23 cellular contexts compared by ENCODE assay signal in the genomic region with DNA sequence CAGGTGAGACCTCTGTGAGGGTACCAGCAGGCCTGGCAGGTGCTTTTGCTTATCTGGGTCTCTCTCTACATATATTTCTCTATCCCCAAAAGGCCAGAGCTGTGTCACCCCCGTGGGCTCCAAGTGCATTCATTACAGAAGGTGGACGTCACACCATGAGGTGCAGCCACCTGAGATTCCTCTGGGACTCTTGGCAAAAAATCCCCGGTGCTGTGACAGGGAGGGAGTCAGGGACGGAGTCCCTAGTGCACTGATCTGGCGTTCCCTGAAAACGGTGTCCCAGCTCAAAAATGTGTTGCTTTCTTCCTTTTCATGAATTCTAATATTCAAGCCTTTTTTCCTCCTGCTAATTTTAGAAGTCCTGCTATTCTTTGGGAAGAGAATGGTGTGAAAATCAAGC.
"Had no signal": no experiment of that assay in that cellular context is flagged by ENCODE, and none has a peak within 500 bp of the region (broad histone marks: within the 10 kb centered on the region; RNA-seq: fewer than 3 reads in every experiment).

No MANE protein-coding gene starts in this region.

- H3K4me3 ChIP-seq: colonic mucosa, gastroesophageal sphincter, heart left ventricle, hepatocyte, lung, pancreas, right lobe of liver, thyroid gland had no signal

- H3K4me1 ChIP-seq: colonic mucosa, pancreas, right lobe of liver had no signal

- H3K9me3 ChIP-seq: colonic mucosa, gastroesophageal sphincter, heart left ventricle, neutrophil, pancreas, right lobe of liver, thyroid gland had no signal

- DNase-seq: colonic mucosa; effector CD8-positive, alpha-beta T cell; foreskin keratinocyte; heart left ventricle; kidney; natural killer cell; pancreas; stimulated activated CD4-positive, alpha-beta T cell treated with anti-CD3 and anti-CD28 coated beads, Interleukin-4, amount 100 ng/mL, for 4 hours; stimulated activated naive B cell treated with anti-CD40 and anti-IgM and Interleukin-4, amounts not matched to agents 10 μg/mL and 1 μg/mL and 100 μg/mL, for 72 hours; thyroid gland; trophoblast cell had no signal

- H3K27ac ChIP-seq: colonic mucosa, foreskin keratinocyte, heart left ventricle, hepatocyte, neutrophil, pancreas, right lobe of liver, thyroid gland had no signal

- H3K27me3 ChIP-seq: colonic mucosa, foreskin keratinocyte, gastroesophageal sphincter, heart left ventricle, hepatocyte, pancreas, right lobe of liver, thyroid gland had no signal

- H3K9me3 Mint-ChIP-seq: dendritic cell treated with granulocyte-macrophage colony-stimulating factor and Interleukin-4, amounts not matched to agents 40 ng/mL and 50 ng/mL, for 4 days; endodermal cell; natural killer cell; neural crest cell; stimulated activated naive B cell treated with anti-CD40 and anti-IgM and Interleukin-4, amounts not matched to agents 10 μg/mL and 1 μg/mL and 100 μg/mL, for 72 hours; stimulated activated naive CD8-positive, alpha-beta T cell treated with anti-CD3 and anti-CD28 coated beads, Interleukin-15, Interleukin-2, amounts not matched to agents 100 ng/mL and 50 ng/mL, for 24 hours had no signal

- ATAC-seq: esophagus mucosa; foreskin keratinocyte; gastroesophageal sphincter; heart left ventricle; left lobe of liver; natural killer cell; pancreas; right lobe of liver; stimulated activated naive B cell treated with anti-CD40 and anti-IgM and Interleukin-4, amounts not matched to agents 10 μg/mL and 1 μg/mL and 100 μg/mL, for 72 hours had no signal

- H3K36me3 Mint-ChIP-seq: memory B cell, natural killer cell had no signal

- H3K27ac Mint-ChIP-seq: dendritic cell treated with granulocyte-macrophage colony-stimulating factor and Interleukin-4, amounts not matched to agents 40 ng/mL and 50 ng/mL, for 4 days; endodermal cell; memory B cell; natural killer cell; stimulated activated naive B cell treated with anti-CD40 and anti-IgM and Interleukin-4, amounts not matched to agents 10 μg/mL and 1 μg/mL and 100 μg/mL, for 72 hours; stimulated activated naive CD8-positive, alpha-beta T cell treated with anti-CD3 and anti-CD28 coated beads, Interleukin-15, Interleukin-2, amounts not matched to agents 100 ng/mL and 50 ng/mL, for 24 hours had no signal

- H3K36me3 ChIP-seq: colonic mucosa, gastroesophageal sphincter, pancreas, right lobe of liver, thyroid gland had no signal

- H3K4me3 Mint-ChIP-seq: dendritic cell treated with granulocyte-macrophage colony-stimulating factor and Interleukin-4, amounts not matched to agents 40 ng/mL and 50 ng/mL, for 4 days; endodermal cell; memory B cell; natural killer cell; neural crest cell; stimulated activated naive B cell treated with anti-CD40 and anti-IgM and Interleukin-4, amounts not matched to agents 10 μg/mL and 1 μg/mL and 100 μg/mL, for 72 hours; stimulated activated naive CD8-positive, alpha-beta T cell treated with anti-CD3 and anti-CD28 coated beads, Interleukin-15, Interleukin-2, amounts not matched to agents 100 ng/mL and 50 ng/mL, for 24 hours had no signal
